Comparison of ENCODE assay signal across 11 cellular contexts in genomic region chr17:75549246-75550138, GRCh38. TPM values are rescaled to one million over a fixed set of nuclear protein-coding genes. Genes with fewer than 3 reads are reported as not detected.
DNase-seq lines count a peak whose midpoint lies in the region; ATAC-seq and TF ChIP-seq lines count a peak whose summit lies in the region.
"Had no signal": no experiment of that assay in that cellular context is flagged by ENCODE, and none has a peak within 500 bp of the region (broad histone marks: within the 10 kb centered on the region; RNA-seq: fewer than 3 reads in every experiment).

No MANE protein-coding gene starts in this region.

- TF ChIP-seq POLR2A in upper lobe of left lung (IDR thresholded peaks at IDR 0.05), result peak in 1 of 4 donors; percentile 86

- H3K36me3 ChIP-seq in upper lobe of left lung, result no peaks in the 10 kb centered on the region

- CTCF ChIA-PET in RWPE1 (lab: Yijun Ruan, JAX), result interaction anchor here (0.5 to 0.6 kb wide), 3 partner anchors 23 to 302 kb away, joined by 4 to 5 read pairs (median 4); no protein-coding TSS in a partner anchor

- ATAC-seq in upper lobe of left lung (ENCODE audit: low FRiP score in 2 of 2) (peak; percentile 77 to 95), HG03159 (IDR thresholded peaks at IDR 0.05; ENCODE audit: unreplicated experiment) (no peak)

- peaks cover 0 to 22% (median 14%) of the 10 kb centered on the region in 4 donors for H3K4me1 ChIP-seq in upper lobe of left lung

- POLR2A ChIA-PET in RWPE1 (lab: Yijun Ruan, JAX; ENCODE audit: low non-redundant PET), result interaction anchor here (0.7 to 1.0 kb wide), 3 partner anchors 10 to 23 kb away, joined by 3 read pairs; no protein-coding TSS in a partner anchor

- TF ChIP-seq CTCF in RWPE1 (conservative IDR thresholded peaks at IDR 0.05; ENCODE audit: low read depth) (no peak), upper lobe of left lung (IDR thresholded peaks at IDR 0.05) (peak in 1 of 6 experiments; percentile 11)

- peak; percentile 36 for DNase-seq in DMS 273 (lab: John Stamatoyannopoulos, UW; ENCODE audit: unreplicated experiment)
- no peak for DNase-seq in DMS 273 treated with DMSO at 0.1 percent for 48 hours (lab: John Stamatoyannopoulos, UW)
- DNase-seq in RWPE1 (ENCODE audit: low spot score), result peak; percentile 68
- peak; percentile 94 for DNase-seq in islet precursor cell
- peak; percentile 88 to 94 for DNase-seq in upper lobe of left lung
- DNase-seq in activated CD4-positive, CD25-positive, alpha-beta regulatory T cell treated with anti-CD3 and anti-CD28 coated beads, Interleukin-2, amount 50 U/mL, for 72 hours, result no peak
- DNase-seq in hepatic stellate cell (ENCODE audit: low spot score), result no peak
- DNase-seq: activated CD8-positive, alpha-beta memory T cell treated with anti-CD3 and anti-CD28 coated beads, Interleukin-2, amount 50 U/mL, for 48 hours; dermis blood vessel endothelial cell; midbrain had no signal

- H3K4me3 ChIP-seq in upper lobe of left lung, result peak overlapping the region in 1 of 4 donors; percentile 12

- no peaks in the 10 kb centered on the region for H3K27me3 ChIP-seq in upper lobe of left lung

- TF ChIP-seq EP300 in upper lobe of left lung (IDR thresholded peaks at IDR 0.05), result peak in 1 of 4 donors; percentile 82

- H3K9me3 ChIP-seq in upper lobe of left lung, result no peaks in the 10 kb centered on the region

- H3K27ac ChIP-seq in RWPE1 (peak overlapping the region; percentile 64), upper lobe of left lung (peak overlapping the region; percentile 84 to 89 (median 85))

- 49 to 69% methylated on average over 3 to 22 of the region's 22 CpGs for WGBS in upper lobe of left lung, 2 donors

RNA-seq across cellular contexts. Expression of gene LLGL2, which starts 24.0 kb away (rescaled TPM):
- total RNA-seq in upper lobe of left lung, result 100 to 1,000 TPM; 113 to 256 (median 175) TPM

RNA-seq across cellular contexts. Expression of gene TSEN54, which starts 33.2 kb away (rescaled TPM):
- 100 to 1,000 TPM in 2 of 6 donors, 10 to 100 TPM in 4; 19.5 to 125 (median 31.3) TPM for total RNA-seq in upper lobe of left lung

RNA-seq across cellular contexts. Expression of gene CASKIN2, which starts 34.2 kb away (rescaled TPM):
- 100 to 1,000 TPM in 1 of 6 donors, 10 to 100 TPM in 5; 24.1 to 113 (median 48.5) TPM for total RNA-seq in upper lobe of left lung

RNA-seq across cellular contexts. Expression of gene MYO15B, which starts 38.1 kb away (rescaled TPM):
- total RNA-seq in upper lobe of left lung, result 100 to 1,000 TPM in 4 of 6 donors, 10 to 100 TPM in 2; 89.8 to 592 (median 183) TPM

Comparison
In these comparisons a context has a peak if more than half of its experiments do, and no peak if none do; other contexts are left out.
1. DNase-seq: peak in DMS 273 (single experiment), RWPE1 (single experiment), islet precursor cell (single experiment) and upper lobe of left lung (2 of 2); none in DMS 273 treated with DMSO at 0.1 percent for 48 hours (single experiment), activated CD4-positive, CD25-positive, alpha-beta regulatory T cell treated with anti-CD3 and anti-CD28 coated beads, Interleukin-2, amount 50 U/mL, for 72 hours (single experiment) and hepatic stellate cell (single experiment).